In the genomic region with DNA sequence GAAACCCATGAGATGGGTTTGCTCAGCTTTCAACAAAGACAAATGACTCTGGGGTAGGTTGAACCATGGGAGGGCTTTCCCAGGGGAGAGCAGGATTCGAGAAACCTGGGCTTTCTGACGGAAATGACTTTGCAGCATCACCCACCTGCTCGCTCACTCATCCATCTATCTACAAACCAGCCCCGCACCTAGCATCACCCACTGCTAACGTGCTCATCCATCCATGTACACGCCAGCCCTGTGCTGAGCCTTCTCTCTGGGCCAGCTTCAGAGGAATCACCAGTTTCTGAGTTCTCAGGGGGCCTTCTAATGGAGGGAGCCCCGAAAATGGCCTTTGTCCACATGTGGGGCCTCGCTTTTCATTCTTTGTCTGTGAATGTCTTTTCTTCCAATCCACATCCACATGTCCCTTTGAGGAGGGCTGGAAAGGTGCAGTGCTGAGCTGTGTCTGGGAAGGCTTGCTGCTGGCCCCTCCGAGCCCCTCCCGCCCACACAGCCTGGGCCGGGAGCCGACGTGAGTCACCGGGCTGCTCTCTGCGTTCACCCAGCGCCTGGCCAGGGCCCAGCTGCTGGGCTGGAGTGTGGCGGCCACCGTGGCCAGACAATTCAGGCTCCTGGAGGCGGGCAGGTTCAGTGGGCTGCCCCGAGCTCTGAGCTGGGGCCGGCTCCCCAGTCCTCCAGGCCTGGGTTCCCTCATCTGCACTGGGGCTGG, we compare ENCODE assay signal across 8 cellular contexts. TPM values are rescaled to one million over a fixed set of nuclear protein-coding genes. Genes with fewer than 3 reads are reported as not detected.
A peak's percentile ranks its signal among the peaks of the same experiment; 100 is the strongest.
DNase-seq lines count a peak whose midpoint lies in the region; ATAC-seq and TF ChIP-seq lines count a peak whose summit lies in the region.

No MANE protein-coding gene starts in this region.

- H3K27ac ChIP-seq in heart right ventricle, result peak overlapping the region; percentile 13 to 81 (median 67)
- peak overlapping the region; percentile 37 for H3K27ac ChIP-seq in psoas muscle

- ATAC-seq in WTC11 (peak; percentile 87), heart right ventricle (peak; percentile 96 to 98 (median 97)), psoas muscle (peak; percentile 95 to 100 (median 98)), GM19023 (IDR thresholded peaks at IDR 0.05; ENCODE audit: unreplicated experiment) (no peak)

- POLR2A ChIA-PET in WTC11 (lab: Charles Lee), result interaction anchor here (0.6 kb wide), 1 partner anchor 1221 kb away, joined by 3 read pairs; no protein-coding TSS in a partner anchor

- TF ChIP-seq CTCF in WTC11 (IDR thresholded peaks at IDR 0.05) (no peak), heart right ventricle (IDR thresholded peaks at IDR 0.05) (no peak), psoas muscle (IDR thresholded peaks at IDR 0.05) (no peak)

- no peaks in the 10 kb centered on the region for H3K36me3 ChIP-seq in heart right ventricle
- no peaks in the 10 kb centered on the region for H3K36me3 ChIP-seq in psoas muscle (ENCODE audit: insufficient read depth in 1 of 2, low read depth in 1 of 2)

- 33 to 34% methylated on average over 21 of the region's 21 CpGs for WGBS in heart right ventricle, 2 donors
- 29 to 36% (median 29%) methylated on average over 18 to 21 of the region's 21 CpGs for WGBS in psoas muscle, 3 donors

- intact Hi-C loops in heart right ventricle (cut with DNase I), result loop anchor here in 2 of 10 donors (5.0 kb wide), 1 partner anchor 50 kb away; no protein-coding TSS in a partner anchor
- intact Hi-C loops in psoas muscle (cut with DNase I), result loop anchor here in 1 of 2 donors (5.0 kb wide), 1 partner anchor 45 kb away; no protein-coding TSS in a partner anchor

- 0 out of 2 replicates have a peak, but pooled peaks cover 5% of the 10 kb centered on the region for H3K9me3 Mint-ChIP-seq in WTC11

- H3K4me3 Mint-ChIP-seq in WTC11, result no peak overlapping the region

- H3K27me3 Mint-ChIP-seq in WTC11 (ENCODE audit: low read depth), result no peaks in the 10 kb centered on the region

- H3K27me3 ChIP-seq in heart right ventricle (peaks cover 0 to 13% (median 0%) of the 10 kb centered on the region in 7 donors), psoas muscle (ENCODE audit: insufficient read depth in 3 of 3, low read length in 2 of 3) (no peaks in the 10 kb centered on the region)

- peaks cover 37% of the 10 kb centered on the region for H3K4me1 Mint-ChIP-seq in WTC11

- CTCF ChIA-PET in WTC11 (lab: Charles Lee), result interaction anchor here (0.8 to 3.6 kb wide), 10 partner anchors 8 to 136 kb away, joined by 3 to 17 read pairs (median 4); no protein-coding TSS in a partner anchor

- no peaks in the 10 kb centered on the region for H3K36me3 Mint-ChIP-seq in WTC11

- H3K27ac Mint-ChIP-seq in WTC11, result peak overlapping the region; percentile 8; the same call in 1 of the 2 replicates

- DNase-seq in EH (ENCODE audit: low read depth) (peak; percentile 89), WTC11 (ENCODE audit: low spot score) (peak; percentile 49), heart right ventricle (peak; percentile 80 to 85), psoas muscle (peak; percentile 89 to 92), NCI-H187 treated with DMSO at 0.1 percent for 48 hours (lab: John Stamatoyannopoulos, UW) (no peak), GF-D8 (lab: John Stamatoyannopoulos, UW) (no peak), SKM-1 treated with dmso at 0.1 percent for 144 hours (lab: John Stamatoyannopoulos, UW; ENCODE audit: unreplicated experiment) (no peak)

- no peak overlapping the region for H3K4me3 ChIP-seq in heart right ventricle
- no peak overlapping the region for H3K4me3 ChIP-seq in psoas muscle

- H3K9me3 ChIP-seq in heart right ventricle (no peaks in the 10 kb centered on the region), psoas muscle (no peaks in the 10 kb centered on the region)

- H3K4me1 ChIP-seq in heart right ventricle (peaks cover 2 to 38% (median 24%) of the 10 kb centered on the region in 9 donors), psoas muscle (peaks cover 26% of the 10 kb centered on the region)

TF ChIP-seq in WTC11, 78 proteins besides CTCF, POLR2A, EP300 and RAD21:
- no peak for TF ChIP-seq GABPB1 (CRISPR knock-in tag; IDR thresholded peaks at IDR 0.05)

RNA-seq across cellular contexts. Expression of gene SORCS2, which starts 14.7 kb away (rescaled TPM):
- 5.5 to 9.1 TPM (median 6.6 TPM) in 3 replicates for total RNA-seq in WTC11 (2021)
- total RNA-seq in heart right ventricle, result 1 to 10 TPM in 9 of 10 donors, under 1 TPM in 1; 0.95 to 5.4 (median 2.6) TPM
- polyA plus RNA-seq in heart right ventricle, result under 1 TPM; 0.25 to 0.66 TPM
- total RNA-seq in psoas muscle, result 1 to 10 TPM in 2 of 4 donors, under 1 TPM in 2; 0.36 to 1.5 (median 0.89) TPM
- polyA plus RNA-seq in psoas muscle, result under 1 TPM; 0.18 to 0.32 (median 0.18) TPM

Comparison
In these comparisons a context has a peak if more than half of its experiments do, and no peak if none do; other contexts are left out.
1. DNase-seq: peak in EH (single experiment), WTC11 (single experiment), heart right ventricle (2 of 2) and psoas muscle (2 of 2); none in NCI-H187 treated with DMSO at 0.1 percent for 48 hours (single experiment), GF-D8 (single experiment) and SKM-1 treated with dmso at 0.1 percent for 144 hours (single experiment).